8 cellular contexts compared by ENCODE assay signal in the genomic region with DNA sequence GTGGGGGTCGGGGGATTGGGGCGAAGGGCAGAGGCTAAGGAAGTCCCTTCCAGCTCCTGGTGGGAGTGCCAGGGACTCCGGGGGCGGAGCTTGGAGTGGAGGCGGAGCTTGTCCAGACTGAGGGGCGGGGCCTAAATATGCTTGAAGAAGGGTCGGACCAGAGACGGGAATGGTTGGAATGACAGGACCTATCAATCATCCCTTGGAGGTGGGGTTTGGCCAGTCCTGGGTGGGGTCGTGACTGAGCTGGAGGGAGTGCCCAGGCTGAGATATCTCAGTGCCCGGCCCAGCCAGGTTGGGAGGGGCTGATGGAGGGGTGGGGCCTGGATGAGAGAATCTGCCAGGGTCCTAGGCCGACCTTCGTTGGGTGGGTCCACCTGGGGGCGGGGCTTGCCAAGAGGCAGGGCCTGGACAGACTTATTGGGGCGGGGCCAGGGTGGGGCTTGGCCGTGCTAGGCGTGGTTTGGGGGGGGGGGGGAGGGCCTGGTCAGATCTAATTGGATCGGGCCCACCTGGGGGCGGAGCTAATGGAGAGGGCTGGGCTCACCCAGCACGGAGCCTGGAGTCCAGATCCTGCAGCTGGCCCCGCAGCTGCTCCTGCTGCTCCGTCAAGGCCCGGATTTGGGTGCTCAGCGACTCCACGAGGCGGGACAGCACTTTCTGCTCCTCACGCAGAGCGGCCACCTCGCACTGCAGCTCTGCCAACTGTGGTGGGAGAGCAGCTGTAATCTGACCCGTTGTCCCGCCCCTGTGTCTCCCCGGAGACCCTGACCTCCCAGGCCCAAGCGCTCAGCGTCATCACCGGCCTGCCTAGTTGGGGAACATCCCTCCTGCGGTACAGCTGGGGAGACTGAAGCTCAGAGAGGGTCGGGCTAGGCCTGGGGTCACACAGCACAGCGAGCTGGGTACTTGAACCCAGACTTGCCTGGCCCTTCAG. TPM values are rescaled to one million over a fixed set of nuclear protein-coding genes. Genes with fewer than 3 reads are reported as not detected.
A peak's percentile ranks its signal among the peaks of the same experiment; 100 is the strongest.
DNase-seq lines count a peak whose midpoint lies in the region; ATAC-seq, FAIRE-seq and TF ChIP-seq lines count a peak whose summit lies in the region.

No MANE protein-coding gene starts in this region.

- H3K36me3 ChIP-seq in BE2C = no peaks in the 10 kb centered on the region
- H3K36me3 ChIP-seq in neuron (ENCODE audit: insufficient read depth, low read length) = peaks cover 5% of the 10 kb centered on the region

- no peak overlapping the region for H4K5ac ChIP-seq in H9 (ENCODE audit: insufficient read length, low read depth, low read length)

- H3K4me1 ChIP-seq in BE2C (peaks cover 8% of the 10 kb centered on the region), H9 (ENCODE audit: insufficient read depth, low read length) (no peaks in the 10 kb centered on the region; the same call in 1 of the 2 replicates), neuron (ENCODE audit: insufficient read depth, low read length) (peaks cover 14% of the 10 kb centered on the region)

- TF ChIP-seq CTCF in BE2C (IDR thresholded peaks at IDR 0.05; ENCODE audit: low read depth, low read length) (no peak), H9 (conservative IDR thresholded peaks at IDR 0.05) (no peak)

- H3K4me3 Mint-ChIP-seq in H9 = peak overlapping the region; percentile 52 to 82

- H3K14ac ChIP-seq in H9 (ENCODE audit: insufficient read depth, low read length) = no peak overlapping the region; the same call in 1 of the 2 replicates

- peaks cover 0 to 2% of the 10 kb centered on the region in 2 experiments; a peak in 3 of 5 replicates for H3K9me3 Mint-ChIP-seq in H9

- H3K79me1 ChIP-seq in H9 (ENCODE audit: insufficient read depth, low read depth, low read length, poor library complexity, severe bottlenecking) = no peaks in the 10 kb centered on the region

- peak overlapping the region; percentile 1; the same call in 1 of the 2 replicates for H2BK15ac ChIP-seq in H9 (ENCODE audit: low read depth, low read length)

- no peaks in the 10 kb centered on the region for H4K20me1 ChIP-seq in H9 (ENCODE audit: control insufficient read depth, insufficient read depth, insufficient read length)

- no peak overlapping the region for H2BK5ac ChIP-seq in H9 (ENCODE audit: insufficient read length, low read length)

- no peak overlapping the region for H2BK120ac ChIP-seq in H9 (ENCODE audit: low read depth, low read length, poor library complexity, severe bottlenecking)

- DNase-seq in BE2C = peak; percentile 99
- DNase-seq in H9 = peak; percentile 99
- DNase-seq in SW480 (ENCODE audit: low spot score) = peak; percentile 87
- DNase-seq in frontal cortex (ENCODE audit: low spot score in 2 of 2) = peak; percentile 73 to 91
- DNase-seq in mesenteric fat pad (ENCODE audit: low spot score) = no peak
- no peak for DNase-seq in activated CD4-positive, CD25-positive, alpha-beta regulatory T cell treated with anti-CD3 and anti-CD28 coated beads, Interleukin-2, amount 50 U/mL, for 72 hours

- H4K8ac ChIP-seq in H9 (replicated peaks; ENCODE audit: insufficient read length, low read depth, low read length) = no peak overlapping the region

- H3K9me3 ChIP-seq in BE2C = no peaks in the 10 kb centered on the region
- no peaks in the 10 kb centered on the region for H3K9me3 ChIP-seq in H9 (ENCODE audit: control insufficient read depth, low read depth, low read length)
- H3K9me3 ChIP-seq in neuron (ENCODE audit: low read length) = no peaks in the 10 kb centered on the region

- peaks cover 50% of the 10 kb centered on the region for H3K27me3 Mint-ChIP-seq in H9 (ENCODE audit: low read depth)

- H4K91ac ChIP-seq in H9 (ENCODE audit: insufficient read length, low read depth, low read length) = no peak overlapping the region

- no peak overlapping the region for H3K56ac ChIP-seq in H9 (ENCODE audit: insufficient read length, low read depth, low read length)

- peak overlapping the region; percentile 70 for H3K18ac ChIP-seq in H9 (ENCODE audit: insufficient read length, low read depth, low read length)

- H3K4me1 Mint-ChIP-seq in H9 = peaks cover 9 to 26% of the 10 kb centered on the region in 2 experiments

- H3K27ac ChIP-seq in H9 (ENCODE audit: insufficient read length, low read depth, low read length) = no peak overlapping the region

- no peak overlapping the region for H3K23ac ChIP-seq in H9 (ENCODE audit: insufficient read length, low read depth, low read length)

- no peak overlapping the region for H2BK20ac ChIP-seq in H9 (ENCODE audit: low read depth, low read length, poor library complexity, severe bottlenecking)

- H3K9ac ChIP-seq in H9 (ENCODE audit: extremely low read depth, insufficient read length, low read length) = no peak overlapping the region

- H3K4me3 ChIP-seq in BE2C (ENCODE audit: low read depth, low read length) (peak overlapping the region; percentile 38), neuron (ENCODE audit: low read length) (peak overlapping the region; percentile 31)

- no peak overlapping the region for H2AK5ac ChIP-seq in H9 (ENCODE audit: insufficient read length, low read length)

- H3K36me3 Mint-ChIP-seq in H9 (ENCODE audit: insufficient read depth in 1 of 3, low read depth in 3 of 3) = no peaks in the 10 kb centered on the region

- WGBS in H9 (ENCODE audit: extremely low coverage, insufficient read length, low lambda C conversion rate) = no CpG with 5 or more reads among the region's 37 CpGs

- FAIRE-seq in frontal cortex (lab: Jason Lieb, UNC) = no peak

- no peaks in the 10 kb centered on the region for H3K79me2 ChIP-seq in H9 (ENCODE audit: insufficient read depth, low read length)

- H3K27ac Mint-ChIP-seq in H9 = 0 out of 7 replicates have a peak overlapping the region, but pooled peaks of 2 of the 3 experiments have one; percentile 27 to 78

- H2AFZ ChIP-seq in H9 (ENCODE audit: low read length) (no peak overlapping the region), neuron (ENCODE audit: low read depth, low read length) (no peak overlapping the region)

- H3K27me3 ChIP-seq in BE2C (peaks cover 13% of the 10 kb centered on the region), H9 (ENCODE audit: insufficient read depth, low read length) (peaks cover 2% of the 10 kb centered on the region; the same call in 1 of the 2 replicates), neuron (ENCODE audit: insufficient read depth, low read length) (peaks cover 45% of the 10 kb centered on the region)

- peak overlapping the region; percentile 82 for H3K4me2 ChIP-seq in H9 (ENCODE audit: insufficient read depth, insufficient read length, low read length)

- H3K23me2 ChIP-seq in H9 (ENCODE audit: insufficient read length, low read depth, low read length, poor library complexity, severe bottlenecking) = peaks cover 28% of the 10 kb centered on the region

- ATAC-seq in HG03521 (IDR thresholded peaks at IDR 0.05; ENCODE audit: unreplicated experiment) = no peak

- no peak overlapping the region for H2BK12ac ChIP-seq in H9 (ENCODE audit: insufficient read length, low read depth, low read length)

- no peak overlapping the region for H3T11ph ChIP-seq in H9 (ENCODE audit: low read length)

- H3K4ac ChIP-seq in H9 (ENCODE audit: low read depth, low read length) = no peak overlapping the region

RNA-seq across cellular contexts. Expression of a gene that starts 2.6 kb away (rescaled TPM):
- 119 TPM for polyA plus RNA-seq in BE2C (2012; ENCODE audit: insufficient read depth, insufficient read length, low read depth)
- 33.3 and 33.6 TPM in 2 replicates for total RNA-seq in H9 (2021)
- 10.6 TPM for total RNA-seq in frontal cortex
- total RNA-seq in mesenteric fat pad = 37.6 TPM

RNA-seq across cellular contexts. Expression of a gene that starts 12.0 kb away (rescaled TPM):
- not detected for polyA plus RNA-seq in BE2C (2012; ENCODE audit: insufficient read depth, insufficient read length, low read depth)
- 0.26 and 1.9 TPM in 2 replicates for total RNA-seq in H9 (2021)
- 0.41 TPM for total RNA-seq in frontal cortex
- total RNA-seq in mesenteric fat pad = 4.1 TPM

RNA-seq across cellular contexts. Expression of a gene that starts 26.9 kb away (rescaled TPM):
- not detected for polyA plus RNA-seq in BE2C (2012; ENCODE audit: insufficient read depth, insufficient read length, low read depth)
- total RNA-seq in H9 (2021) (not detected in 2 replicates), frontal cortex (not detected), mesenteric fat pad (not detected)

RNA-seq across cellular contexts. Expression of a gene that starts 33.6 kb away (rescaled TPM):
- 405 TPM for polyA plus RNA-seq in BE2C (2012; ENCODE audit: insufficient read depth, insufficient read length, low read depth)
- 110 and 123 TPM in 2 replicates for total RNA-seq in H9 (2021)
- 65.2 TPM for total RNA-seq in frontal cortex
- 63.8 TPM for total RNA-seq in mesenteric fat pad

RNA-seq across cellular contexts. Expression of a gene that starts 55.9 kb away (rescaled TPM):
- not detected for polyA plus RNA-seq in BE2C (2012; ENCODE audit: insufficient read depth, insufficient read length, low read depth)
- total RNA-seq in H9 (2021) (not detected in 2 replicates), frontal cortex (not detected), mesenteric fat pad (not detected)

Comparison
In these comparisons a context has a peak if more than half of its experiments do, and no peak if none do; other contexts are left out.
1. DNase-seq: peak in BE2C (single experiment), H9 (single experiment), SW480 (single experiment) and frontal cortex (2 of 2); none in mesenteric fat pad (single experiment) and activated CD4-positive, CD25-positive, alpha-beta regulatory T cell treated with anti-CD3 and anti-CD28 coated beads, Interleukin-2, amount 50 U/mL, for 72 hours (single experiment).